In the genomic region with DNA sequence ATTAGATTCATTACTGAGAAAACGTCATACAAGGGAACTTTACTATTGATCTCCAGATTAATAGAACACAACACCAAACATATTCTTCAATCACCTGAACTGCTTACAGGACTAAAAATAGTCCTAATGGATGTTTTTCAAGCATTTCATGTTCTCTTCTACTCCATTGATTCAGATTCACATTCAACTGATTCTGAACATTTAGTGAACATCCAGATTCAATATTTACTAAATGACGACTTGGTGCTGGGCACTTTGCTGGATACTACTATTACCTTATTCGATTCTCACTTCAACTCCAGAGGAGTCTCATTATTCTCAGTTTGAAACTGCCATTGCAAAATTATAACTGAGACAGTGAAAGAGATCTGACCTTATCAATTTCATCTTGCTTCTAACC, we compare ENCODE assay signal across 35 cellular contexts.
"Had no signal": no experiment of that assay in that cellular context is flagged by ENCODE, and none has a peak within 500 bp of the region (broad histone marks: within the 10 kb centered on the region; RNA-seq: fewer than 3 reads in every experiment).

No MANE protein-coding gene starts in this region.

- H3K36me3 Mint-ChIP-seq: activated naive CD4-positive, alpha-beta T cell treated with anti-CD3 and anti-CD28 coated beads, Interleukin-2, amount 50 U/mL, for 24 hours; activated naive CD8-positive, alpha-beta T cell treated with anti-CD3 and anti-CD28 coated beads, Interleukin-2, amount 10 ng/mL, durations not matched to agents 7 days and 5 days had no signal

- H3K27ac Mint-ChIP-seq: activated CD4-positive, alpha-beta T cell treated with anti-CD3 and anti-CD28 coated beads for 36 hours; activated CD4-positive, alpha-beta T cell treated with anti-CD3 and anti-CD28 coated beads, Interleukin-2, amount 10 ng/mL, durations not matched to agents 7 days and 5 days; activated CD8-positive, alpha-beta T cell treated with anti-CD3 and anti-CD28 coated beads, Interleukin-2, amount 10 ng/mL, durations not matched to agents 7 days and 5 days; activated naive CD4-positive, alpha-beta T cell treated with anti-CD3 and anti-CD28 coated beads, Interleukin-2, amount 50 U/mL, for 24 hours; activated naive CD8-positive, alpha-beta T cell treated with anti-CD3 and anti-CD28 coated beads, Interleukin-2, amount 10 ng/mL, durations not matched to agents 7 days and 5 days; activated T-cell treated with anti-CD3 and anti-CD28 coated beads, Interleukin-2, amount 50 U/mL, for 24 hours; activated T-helper 2 cell treated with anti-CD3 and anti-CD28 coated beads, Interferon-gamma antibody, Interleukin-2, Interleukin-4, amounts not matched to agents 10 μg/mL and 5 μg/mL and 100 μg/mL, durations not matched to agents 14 hours and 24 hours and 36 hours had no signal

- H3K4me3 Mint-ChIP-seq: activated CD4-positive, alpha-beta T cell treated with anti-CD3 and anti-CD28 coated beads for 36 hours; activated CD4-positive, alpha-beta T cell treated with anti-CD3 and anti-CD28 coated beads, Interleukin-2, amount 10 ng/mL, durations not matched to agents 7 days and 5 days; activated CD8-positive, alpha-beta T cell treated with anti-CD3 and anti-CD28 coated beads, Interleukin-2, amount 10 ng/mL, durations not matched to agents 7 days and 5 days; activated naive CD4-positive, alpha-beta T cell treated with anti-CD3 and anti-CD28 coated beads, Interleukin-2, amount 50 U/mL, for 24 hours; activated naive CD8-positive, alpha-beta T cell treated with anti-CD3 and anti-CD28 coated beads, Interleukin-2, amount 10 ng/mL, durations not matched to agents 7 days and 5 days; activated T-cell treated with anti-CD3 and anti-CD28 coated beads, Interleukin-2, amount 50 U/mL, for 24 hours had no signal

- H3K27me3 ChIP-seq: ascending aorta, breast epithelium had no signal

- H3K4me1 ChIP-seq: ascending aorta, breast epithelium had no signal

- H3K9me3 ChIP-seq: ascending aorta, breast epithelium had no signal

- ATAC-seq: activated CD4-positive, alpha-beta T cell treated with anti-CD3 and anti-CD28 coated beads for 36 hours; activated CD4-positive, CD25-positive, alpha-beta regulatory T cell treated with anti-CD3 and anti-CD28 coated beads, Interleukin-2, amount 50 U/mL, for 24 hours; activated CD8-positive, alpha-beta T cell treated with anti-CD3 and anti-CD28 coated beads, Interleukin-2, amount 10 ng/mL, durations not matched to agents 7 days and 5 days; Right ventricle myocardium inferior had no signal

- H3K27ac ChIP-seq: ascending aorta, breast epithelium, PC-9, RWPE1 had no signal

- H2AFZ ChIP-seq: PC-9 had no signal

- DNase-seq: activated CD4-positive, alpha-beta T cell treated with anti-CD3 and anti-CD28 coated beads for 36 hours; activated CD4-positive, alpha-beta T cell treated with anti-CD3 and anti-CD28 coated beads, Interleukin-2, amount 10 ng/mL, durations not matched to agents 7 days and 5 days; activated CD4-positive, alpha-beta T cell treated with anti-CD3 and anti-CD28 coated beads, Interleukin-2, amount 50 U/mL, for 48 hours; activated CD8-positive, alpha-beta T cell treated with anti-CD3 and anti-CD28 coated beads, Interleukin-2, amount 10 ng/mL, durations not matched to agents 7 days and 5 days; activated gamma-delta T cell; activated naive CD4-positive, alpha-beta T cell treated with Interleukin-2 at 50 U/mL for 16 hours; activated naive CD8-positive, alpha-beta T cell treated with anti-CD3 and anti-CD28 coated beads, Interleukin-2, amount 10 ng/mL, durations not matched to agents 7 days and 5 days; activated T-cell treated with anti-CD3 and anti-CD28 coated beads, Interleukin-2, amount 50 U/mL, for 24 hours; amygdala; KG1; MM.1S; MV-4-11; NCI-H1092 treated with DMSO at 0.1 percent for 48 hours; NCI-H1417; NCI-H146; NCI-H187; NCI-H2029 treated with DMSO at 0.1 percent for 48 hours; NCI-H2107; NCI-H2171; NCI-H510A; NCI-H526; NCI-H748 treated with DMSO at 0.1 percent for 48 hours; NK-92 treated with Interleukin-12 subunit alpha and Interleukin-12 subunit beta, amount 100 ng/mL, for 24 hours; SIG-M5; SW 1271; T-helper 1 cell; T1000 had no signal

- H3K9me3 Mint-ChIP-seq: activated CD4-positive, alpha-beta T cell treated with anti-CD3 and anti-CD28 coated beads, Interleukin-2, amount 10 ng/mL, durations not matched to agents 7 days and 5 days; activated naive CD4-positive, alpha-beta T cell treated with anti-CD3 and anti-CD28 coated beads, Interleukin-2, amount 50 U/mL, for 24 hours; activated T-cell treated with anti-CD3 and anti-CD28 coated beads, Interleukin-2, amount 50 U/mL, for 24 hours; activated T-helper 2 cell treated with anti-CD3 and anti-CD28 coated beads, Interferon-gamma antibody, Interleukin-2, Interleukin-4, amounts not matched to agents 10 μg/mL and 5 μg/mL and 100 μg/mL, durations not matched to agents 14 hours and 24 hours and 36 hours had no signal

- H3K4me2 ChIP-seq: PC-9 had no signal

- H3K4me3 ChIP-seq: ascending aorta, breast epithelium, PC-9 had no signal

- H3K4me1 Mint-ChIP-seq: activated CD4-positive, alpha-beta T cell treated with anti-CD3 and anti-CD28 coated beads for 36 hours; activated CD4-positive, alpha-beta T cell treated with anti-CD3 and anti-CD28 coated beads, Interleukin-2, amount 10 ng/mL, durations not matched to agents 7 days and 5 days; activated naive CD4-positive, alpha-beta T cell treated with anti-CD3 and anti-CD28 coated beads, Interleukin-2, amount 50 U/mL, for 24 hours; activated naive CD8-positive, alpha-beta T cell treated with anti-CD3 and anti-CD28 coated beads, Interleukin-2, amount 10 ng/mL, durations not matched to agents 7 days and 5 days had no signal

- H3K27me3 Mint-ChIP-seq: activated naive CD4-positive, alpha-beta T cell treated with anti-CD3 and anti-CD28 coated beads, Interleukin-2, amount 50 U/mL, for 24 hours; activated T-cell treated with anti-CD3 and anti-CD28 coated beads, Interleukin-2, amount 50 U/mL, for 24 hours had no signal

- H3K36me3 ChIP-seq: ascending aorta, breast epithelium had no signal
